8 cellular contexts compared by ENCODE assay signal in the genomic region with DNA sequence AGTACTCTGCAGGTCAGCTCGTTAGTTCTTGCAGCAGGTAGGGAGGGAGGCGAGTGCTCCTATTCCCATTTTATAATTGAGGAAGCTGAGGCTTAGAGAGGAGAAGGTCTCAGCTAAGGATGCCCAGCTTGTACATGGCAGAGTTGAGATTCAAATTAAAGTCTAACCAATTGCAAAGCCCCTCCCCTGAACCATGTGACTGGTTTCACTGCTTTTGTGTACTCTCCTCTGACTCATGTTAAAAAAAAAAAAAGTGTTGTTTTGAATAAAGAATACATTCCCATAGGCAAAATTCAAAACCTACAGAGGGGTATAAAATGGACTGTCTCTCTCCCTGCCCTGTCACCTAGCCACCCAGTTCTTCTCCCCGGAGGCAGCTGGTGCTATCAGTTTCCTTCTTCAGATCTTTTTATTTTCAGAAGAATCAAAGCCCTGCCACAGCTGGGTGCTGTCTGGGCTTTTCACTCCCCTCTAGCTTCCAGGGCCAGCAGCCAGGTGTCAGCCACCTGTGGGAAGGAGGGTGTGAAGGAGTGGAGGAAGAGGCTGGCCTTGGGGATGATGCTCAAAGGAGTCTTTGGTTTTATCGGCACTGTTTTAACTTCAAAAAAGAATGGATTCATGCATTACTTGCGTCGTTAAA.
DNase-seq lines count a peak whose midpoint lies in the region; ATAC-seq and TF ChIP-seq lines count a peak whose summit lies in the region.

No MANE protein-coding gene starts in this region.

- peak overlapping the region; percentile 55 for H3K27ac Mint-ChIP-seq in nephron progenitor cell

- H3K27me3 ChIP-seq in brain microvascular endothelial cell (replicated peaks), result no peaks in the 10 kb centered on the region

- no peaks in the 10 kb centered on the region for H3K27me3 Mint-ChIP-seq in nephron progenitor cell (ENCODE audit: low read depth, poor library complexity)

- no peak overlapping the region for H3K4me3 Mint-ChIP-seq in nephron progenitor cell

- in situ Hi-C loops in brain microvascular endothelial cell (cut with HindIII; ENCODE audit: low pct_ligation_motif_present, low sequenced_read_pairs), result no loop called here

- no peak for ATAC-seq in GM18517 (IDR thresholded peaks at IDR 0.05; ENCODE audit: unreplicated experiment)
- ATAC-seq in GM18520 (IDR thresholded peaks at IDR 0.05; ENCODE audit: unreplicated experiment), result no peak
- ATAC-seq in GM18870 (IDR thresholded peaks at IDR 0.05; ENCODE audit: unreplicated experiment), result no peak

- DNase-seq in DMS79 treated with DMSO at 0.1 percent for 48 hours (lab: John Stamatoyannopoulos, UW) (peak; percentile 24), NCI-H2227 treated with DMSO at 0.1 percent for 48 hours (lab: John Stamatoyannopoulos, UW) (peak; percentile 6), brain microvascular endothelial cell (peak; percentile 53), nephron progenitor cell (no peak), Kasumi-1 (lab: John Stamatoyannopoulos, UW) (no peak)

- no peak overlapping the region for H3K4me3 ChIP-seq in brain microvascular endothelial cell (ENCODE audit: low read depth, low read length)

- H3K9me3 Mint-ChIP-seq in nephron progenitor cell, result no peaks in the 10 kb centered on the region

- peaks cover 43% of the 10 kb centered on the region for H3K36me3 ChIP-seq in brain microvascular endothelial cell (replicated peaks)

- no peak for TF ChIP-seq CTCF in brain microvascular endothelial cell (IDR thresholded peaks at IDR 0.05; ENCODE audit: low read depth, low read length, missing control alignments)
- TF ChIP-seq CTCF in nephron progenitor cell (IDR thresholded peaks at IDR 0.05), result no peak

- peaks cover 20% of the 10 kb centered on the region for H3K36me3 Mint-ChIP-seq in nephron progenitor cell (ENCODE audit: low read depth)

- H3K4me1 Mint-ChIP-seq in nephron progenitor cell, result peaks cover 28% of the 10 kb centered on the region

- H3K27ac ChIP-seq in brain microvascular endothelial cell, result peak overlapping the region; percentile 18

Comparison
In these comparisons a context has a peak if more than half of its experiments do, and no peak if none do; other contexts are left out.
1. DNase-seq: peak in DMS79 treated with DMSO at 0.1 percent for 48 hours (single experiment), NCI-H2227 treated with DMSO at 0.1 percent for 48 hours (single experiment) and brain microvascular endothelial cell (single experiment); none in nephron progenitor cell (single experiment) and Kasumi-1 (0 of 2).